Comparison of ENCODE assay signal across 10 cellular contexts in the genomic region with DNA sequence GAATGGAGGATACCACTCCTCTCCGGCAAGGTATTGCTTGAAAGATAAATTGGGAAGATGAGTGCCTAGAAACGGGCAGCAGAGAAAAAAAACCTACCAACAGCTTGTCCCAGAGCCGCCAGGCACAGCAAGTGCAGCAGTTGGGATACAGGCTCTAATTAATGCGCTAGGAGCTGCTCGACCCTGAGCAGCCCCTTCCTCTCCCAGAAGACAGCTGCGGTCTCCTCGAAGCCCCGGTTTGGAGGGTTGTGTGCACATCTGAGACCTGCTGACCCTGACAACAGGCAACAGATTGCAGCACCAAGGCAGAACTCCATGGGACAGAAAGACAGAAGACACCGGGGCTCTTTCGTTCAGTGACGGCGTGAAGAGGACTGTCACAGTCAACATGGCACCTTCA.
DNase-seq lines count a peak whose midpoint lies in the region; ATAC-seq lines count a peak whose summit lies in the region.
"Had no signal": no experiment of that assay in that cellular context is flagged by ENCODE, and none has a peak within 500 bp of the region (broad histone marks: within the 10 kb centered on the region; RNA-seq: fewer than 3 reads in every experiment).

No MANE protein-coding gene starts in this region.

- H3K4me3 Mint-ChIP-seq in activated naive CD8-positive, alpha-beta T cell treated with anti-CD3 and anti-CD28 coated beads, Interleukin-2, amount 50 U/mL, for 24 hours: peak overlapping the region; percentile 62
- peak overlapping the region; percentile 45 to 74 for H3K4me3 Mint-ChIP-seq in stimulated activated naive B cell treated with anti-CD40 and anti-IgM and Interleukin-4, amounts not matched to agents 10 μg/mL and 1 μg/mL and 100 μg/mL, for 72 hours

- H3K36me3 Mint-ChIP-seq in activated naive CD8-positive, alpha-beta T cell treated with anti-CD3 and anti-CD28 coated beads, Interleukin-2, amount 50 U/mL, for 24 hours (ENCODE audit: low read depth): no peaks in the 10 kb centered on the region
- no peaks in the 10 kb centered on the region for H3K36me3 Mint-ChIP-seq in stimulated activated naive B cell treated with anti-CD40 and anti-IgM and Interleukin-4, amounts not matched to agents 10 μg/mL and 1 μg/mL and 100 μg/mL, for 72 hours

- H3K4me1 Mint-ChIP-seq in activated naive CD8-positive, alpha-beta T cell treated with anti-CD3 and anti-CD28 coated beads, Interleukin-2, amount 50 U/mL, for 24 hours: peaks cover 15% of the 10 kb centered on the region
- H3K4me1 Mint-ChIP-seq in stimulated activated naive B cell treated with anti-CD40 and anti-IgM and Interleukin-4, amounts not matched to agents 10 μg/mL and 1 μg/mL and 100 μg/mL, for 72 hours: peaks cover 3 to 12% of the 10 kb centered on the region in 2 donors

- H3K27ac Mint-ChIP-seq in activated naive CD8-positive, alpha-beta T cell treated with anti-CD3 and anti-CD28 coated beads, Interleukin-2, amount 50 U/mL, for 24 hours: no peak overlapping the region
- H3K27ac Mint-ChIP-seq in stimulated activated naive B cell treated with anti-CD40 and anti-IgM and Interleukin-4, amounts not matched to agents 10 μg/mL and 1 μg/mL and 100 μg/mL, for 72 hours: peak overlapping the region; percentile 34

- peaks cover 39% of the 10 kb centered on the region for H3K27me3 Mint-ChIP-seq in activated naive CD8-positive, alpha-beta T cell treated with anti-CD3 and anti-CD28 coated beads, Interleukin-2, amount 50 U/mL, for 24 hours
- H3K27me3 Mint-ChIP-seq in stimulated activated naive B cell treated with anti-CD40 and anti-IgM and Interleukin-4, amounts not matched to agents 10 μg/mL and 1 μg/mL and 100 μg/mL, for 72 hours: peaks cover 30 to 34% of the 10 kb centered on the region in 2 donors

- H3K9me3 Mint-ChIP-seq in activated naive CD8-positive, alpha-beta T cell treated with anti-CD3 and anti-CD28 coated beads, Interleukin-2, amount 50 U/mL, for 24 hours: no peaks in the 10 kb centered on the region
- H3K9me3 Mint-ChIP-seq in stimulated activated naive B cell treated with anti-CD40 and anti-IgM and Interleukin-4, amounts not matched to agents 10 μg/mL and 1 μg/mL and 100 μg/mL, for 72 hours: no peaks in the 10 kb centered on the region

- peak; percentile 30 for DNase-seq in DMS 273 (lab: John Stamatoyannopoulos, UW; ENCODE audit: unreplicated experiment)
- no peak for DNase-seq in DMS 273 treated with DMSO at 0.1 percent for 48 hours (lab: John Stamatoyannopoulos, UW)
- no peak for DNase-seq in activated naive CD8-positive, alpha-beta T cell treated with anti-CD3 and anti-CD28 coated beads, Interleukin-2, amount 50 U/mL, for 24 hours
- DNase-seq in left lobe of liver (ENCODE audit: low spot score): no peak
- DNase-seq in stimulated activated naive B cell treated with anti-CD40 and anti-IgM and Interleukin-4, amounts not matched to agents 10 μg/mL and 1 μg/mL and 100 μg/mL, for 72 hours: no peak
- DNase-seq in NCI-H2107 treated with DMSO at 0.1 percent for 48 hours (lab: John Stamatoyannopoulos, UW; ENCODE audit: unreplicated experiment): no peak
- no peak for DNase-seq in NCI-H774 (lab: John Stamatoyannopoulos, UW)
- DNase-seq: mammary epithelial cell, NCI-H1436 had no signal

- no peak for ATAC-seq in activated naive CD8-positive, alpha-beta T cell treated with anti-CD3 and anti-CD28 coated beads, Interleukin-2, amount 50 U/mL, for 24 hours
- peak; percentile 27 for ATAC-seq in left lobe of liver
- ATAC-seq in stimulated activated naive B cell treated with anti-CD40 and anti-IgM and Interleukin-4, amounts not matched to agents 10 μg/mL and 1 μg/mL and 100 μg/mL, for 72 hours (replicated peaks): no peak
- ATAC-seq in HG02588 (IDR thresholded peaks at IDR 0.05; ENCODE audit: unreplicated experiment): no peak
